In genomic region chr20:49774213-49774612, GRCh38 we compare ENCODE assay signal across 2 cellular contexts.
TF ChIP-seq lines count a peak whose summit lies in the region.

No MANE protein-coding gene starts in this region.

TF ChIP-seq in HEK293, 187 proteins besides CTCF, POLR2A, EP300 and RAD21:
- TF ChIP-seq ZFHX2 (tag by site-specific recombination; conservative IDR thresholded peaks at IDR 0.05) (peak; percentile 57), EGR2 (tag by site-specific recombination; IDR thresholded peaks at IDR 0.05; ENCODE audit: low read depth) (peak; percentile 40; the same call in 1 of the 2 replicates)

TF ChIP-seq in HepG2, 621 proteins besides CTCF, POLR2A, EP300 and RAD21:
- TF ChIP-seq ZNF720 (CRISPR knock-in tag; IDR thresholded peaks at IDR 0.05) (0 out of 2 replicates have a peak, but pooled peaks have one; percentile 29), ETV6 (CRISPR knock-in tag; conservative IDR thresholded peaks at IDR 0.05) (0 out of 2 replicates have a peak, but pooled peaks have one; percentile 39), ADNP (CRISPR knock-in tag; IDR thresholded peaks at IDR 0.05) (peak; percentile 51; the same call in 1 of the 2 replicates), MXD3 (CRISPR knock-in tag; IDR thresholded peaks at IDR 0.05) (0 out of 2 replicates have a peak, but pooled peaks have one; percentile 32), ZNF572 (CRISPR knock-in tag; IDR thresholded peaks at IDR 0.05) (0 out of 2 replicates have a peak, but pooled peaks have one; percentile 21), KDM1A (CRISPR knock-in tag; IDR thresholded peaks at IDR 0.05) (0 out of 2 replicates have a peak, but pooled peaks have one; percentile 5), ZNF770 (CRISPR knock-in tag; IDR thresholded peaks at IDR 0.05) (peak; percentile 92), ZMYM2 (CRISPR knock-in tag; IDR thresholded peaks at IDR 0.05) (0 out of 2 replicates have a peak, but pooled peaks have one; percentile 5)
